Comparison of ENCODE assay signal across 23 cellular contexts in genomic region chr12:119239040-119239439, GRCh38.
DNase-seq lines count a peak whose midpoint lies in the region; ATAC-seq and TF ChIP-seq lines count a peak whose summit lies in the region.
"Had no signal": no experiment of that assay in that cellular context is flagged by ENCODE, and none has a peak within 500 bp of the region (broad histone marks: within the 10 kb centered on the region; RNA-seq: fewer than 3 reads in every experiment).

No MANE protein-coding gene starts in this region.

- no peaks in the 10 kb centered on the region for H3K36me3 Mint-ChIP-seq in endodermal cell (ENCODE audit: low read depth)

- H3K27ac ChIP-seq in endodermal cell (ENCODE audit: low read depth, low read length): no peak overlapping the region
- H3K27ac ChIP-seq: RWPE1 had no signal

- ATAC-seq in left cardiac atrium: peak; percentile 31 to 59
- ATAC-seq in GM18520 (IDR thresholded peaks at IDR 0.05; ENCODE audit: unreplicated experiment): no peak
- no peak for ATAC-seq in GM19463 (IDR thresholded peaks at IDR 0.05; ENCODE audit: unreplicated experiment)
- no peak for ATAC-seq in HG03196 (IDR thresholded peaks at IDR 0.05; ENCODE audit: unreplicated experiment)
- ATAC-seq: GM12878, Panc1 had no signal

- intact Hi-C loops in left cardiac atrium (cut with DNase I): no loop called here
- intact Hi-C loops in cardiac septum (cut with DNase I): no loop called here

- H3K36me3 ChIP-seq in endodermal cell (ENCODE audit: control insufficient read depth, insufficient read depth, low read length): no peaks in the 10 kb centered on the region
- H3K36me3 ChIP-seq: MG63 had no signal

- H3K4me1 Mint-ChIP-seq in endodermal cell: peaks cover 29% of the 10 kb centered on the region

- peak; percentile 42 for DNase-seq in left cardiac atrium
- no peak for DNase-seq in cardiac septum (ENCODE audit: low spot score)
- peak; percentile 15 for DNase-seq in NCI-H2171 (lab: John Stamatoyannopoulos, UW)
- no peak for DNase-seq in endodermal cell
- DNase-seq: 8988T, ACHN, DMS79, EL, GDM1, H7, KBM-7, MG63, NCI-H1105 treated with DMSO at 0.1 percent for 48 hours, NCI-H146, NCI-H2029, NCI-H226, SHP77 had no signal

- no peak overlapping the region for H3K4me3 Mint-ChIP-seq in endodermal cell

- no peak overlapping the region for H3K27ac Mint-ChIP-seq in endodermal cell

- WGBS in endodermal cell (ENCODE audit: insufficient coverage in 1 of 2, insufficient read length in 1 of 2), 2 experiments: 89 to 94% methylated on average over 3 of the region's 3 CpGs

- H3K4me3 ChIP-seq in endodermal cell (ENCODE audit: low read length): no peak overlapping the region
- H3K4me3 ChIP-seq: GM12878, MG63 had no signal

- TF ChIP-seq CTCF in endodermal cell (conservative IDR thresholded peaks at IDR 0.05): peak; percentile 53

- H3K27me3 ChIP-seq in endodermal cell (ENCODE audit: control insufficient read depth, insufficient read depth, low read length, poor library complexity, severe bottlenecking): no peaks in the 10 kb centered on the region
- H3K27me3 ChIP-seq: MG63 had no signal

- no peaks in the 10 kb centered on the region for H3K9me3 Mint-ChIP-seq in endodermal cell

- H3K27me3 Mint-ChIP-seq in endodermal cell (ENCODE audit: insufficient read depth): peaks cover 5% of the 10 kb centered on the region

- no peaks in the 10 kb centered on the region for H3K9me3 ChIP-seq in endodermal cell (ENCODE audit: control insufficient read depth, low read length)
- H3K9me3 ChIP-seq: MG63 had no signal

- peaks cover 8% of the 10 kb centered on the region for H3K4me1 ChIP-seq in endodermal cell (ENCODE audit: control insufficient read depth, insufficient read depth, low read length)

- no peak overlapping the region for H3K9ac ChIP-seq in endodermal cell (ENCODE audit: extremely low read depth, low read length, poor library complexity, severe bottlenecking)

Comparison
In these comparisons a context has a peak if more than half of its experiments do, and no peak if none do; other contexts are left out.
1. DNase-seq: peak in left cardiac atrium (single experiment) and NCI-H2171 (single experiment); none in cardiac septum (single experiment) and endodermal cell (single experiment).
2. ATAC-seq: peak in left cardiac atrium (2 of 2); none in GM18520 (single experiment), GM19463 (single experiment) and HG03196 (single experiment).